1 cellular context compared by ENCODE assay signal in genomic region chr4:3955361-3956164, GRCh38.
TF ChIP-seq lines count a peak whose summit lies in the region.
"Not testable (repeated sequence)": the region's sequence is repeated elsewhere in the genome, so short reads cannot be mapped to it uniquely, and the experiment has no call there.

No MANE protein-coding gene starts in this region.

TF ChIP-seq in HepG2, 621 proteins besides CTCF, POLR2A, EP300 and RAD21 (continued from another document):
- TF ChIP-seq GABPA (IDR thresholded peaks at IDR 0.05; ENCODE audit: low read depth, low read length) (peak; percentile 37), GABPA (CRISPR knock-in tag; IDR thresholded peaks at IDR 0.05; ENCODE audit: low read depth) (peak; percentile 61), CBFB (CRISPR knock-in tag; IDR thresholded peaks at IDR 0.05) (0 out of 2 replicates have a peak, but pooled peaks have one; percentile 39), SAP130 (CRISPR knock-in tag; IDR thresholded peaks at IDR 0.05; ENCODE audit: low read depth) (peak; percentile 75), SP4 (CRISPR knock-in tag; IDR thresholded peaks at IDR 0.05) (peak; percentile 73), NONO (CRISPR knock-in tag; conservative IDR thresholded peaks at IDR 0.05) (peak; percentile 70), CREB1 (CRISPR knock-in tag; IDR thresholded peaks at IDR 0.05) (peak; percentile 57), PHF8 (CRISPR knock-in tag; IDR thresholded peaks at IDR 0.05) (peak; percentile 66; the same call in 1 of the 2 replicates), HDAC1 (CRISPR knock-in tag; IDR thresholded peaks at IDR 0.05) (peak; percentile 68), MAX (IDR thresholded peaks at IDR 0.05) (peak; percentile 40), SALL1 (CRISPR knock-in tag; IDR thresholded peaks at IDR 0.05) (0 out of 2 replicates have a peak, but pooled peaks have one; percentile 8), ZFY (CRISPR knock-in tag; IDR thresholded peaks at IDR 0.05) (peak; percentile 39; the same call in 1 of the 2 replicates), RBFOX2 (IDR thresholded peaks at IDR 0.05; ENCODE audit: low read depth, low read length) (peak; percentile 11), ZNF792 (CRISPR knock-in tag; IDR thresholded peaks at IDR 0.05) (0 out of 2 replicates have a peak, but pooled peaks have one; percentile 19), YY1 (IDR thresholded peaks at IDR 0.05; ENCODE audit: insufficient read depth, insufficient replicate concordance, low read depth, low read length) (peak; percentile 85), TAF1 (CRISPR knock-in tag; IDR thresholded peaks at IDR 0.05) (peak; percentile 64; the same call in 1 of the 2 replicates), GATAD1 (CRISPR knock-in tag; IDR thresholded peaks at IDR 0.05) (peak; percentile 67; the same call in 1 of the 2 replicates), MXD4 (CRISPR knock-in tag; IDR thresholded peaks at IDR 0.05) (peak; percentile 32; the same call in 1 of the 2 replicates), ELF1 (CRISPR knock-in tag; IDR thresholded peaks at IDR 0.05) (peak; percentile 59; the same call in 1 of the 2 replicates), NFYB (CRISPR knock-in tag; IDR thresholded peaks at IDR 0.05) (peak; percentile 42; the same call in 1 of the 2 replicates), ZNF501 (CRISPR knock-in tag; IDR thresholded peaks at IDR 0.05) (0 out of 2 replicates have a peak, but pooled peaks have one; percentile 21), DR1 (CRISPR knock-in tag; IDR thresholded peaks at IDR 0.05) (0 out of 2 replicates have a peak, but pooled peaks have one; percentile 4), ARNTL (CRISPR knock-in tag; IDR thresholded peaks at IDR 0.05) (peak; percentile 85), SIN3A (IDR thresholded peaks at IDR 0.05; ENCODE audit: borderline replicate concordance, low read depth, low read length) (peak; percentile 45; the same call in 1 of the 2 replicates), CREM (IDR thresholded peaks at IDR 0.05) (peak; percentile 31), HNRNPK (IDR thresholded peaks at IDR 0.05; ENCODE audit: low read depth, low read length, poor library complexity, severe bottlenecking) (peak; percentile 74), RFX3 (CRISPR knock-in tag; IDR thresholded peaks at IDR 0.05) (peak; percentile 84), SP2 (CRISPR knock-in tag; IDR thresholded peaks at IDR 0.05) (peak; percentile 66), ZNF607 (CRISPR knock-in tag; IDR thresholded peaks at IDR 0.05; ENCODE audit: borderline replicate concordance) (0 out of 2 replicates have a peak, but pooled peaks have one; percentile 33), MXI1 (IDR thresholded peaks at IDR 0.05; ENCODE audit: borderline replicate concordance, low read depth, low read length) (peak; percentile 85), CHD2 (IDR thresholded peaks at IDR 0.05; ENCODE audit: low read depth, low read length) (0 out of 2 replicates have a peak, but pooled peaks have one; percentile 32), PHF20 (CRISPR knock-in tag; IDR thresholded peaks at IDR 0.05) (0 out of 2 replicates have a peak, but pooled peaks have one; percentile 22), SP5 (CRISPR knock-in tag; IDR thresholded peaks at IDR 0.05; ENCODE audit: borderline replicate concordance, low read depth) (peak; percentile 47; the same call in 1 of the 2 replicates), ARNT2 (CRISPR knock-in tag; IDR thresholded peaks at IDR 0.05; ENCODE audit: low read depth) (0 out of 2 replicates have a peak, but pooled peaks have one; percentile 14), MYC (CRISPR knock-in tag; IDR thresholded peaks at IDR 0.05; ENCODE audit: borderline replicate concordance) (peak; percentile 23; the same call in 1 of the 2 replicates), KDM5B (CRISPR knock-in tag; IDR thresholded peaks at IDR 0.05; ENCODE audit: borderline replicate concordance) (0 out of 2 replicates have a peak, but pooled peaks have one; percentile 12), ZFX (CRISPR knock-in tag; IDR thresholded peaks at IDR 0.05; ENCODE audit: low read depth) (peak; percentile 61; the same call in 1 of the 2 replicates), SP1 (CRISPR knock-in tag; IDR thresholded peaks at IDR 0.05) (peak; percentile 60; the same call in 1 of the 2 replicates), RARA (CRISPR knock-in tag; IDR thresholded peaks at IDR 0.05) (0 out of 2 replicates have a peak, but pooled peaks have one; percentile 4), BHLHE40 (IDR thresholded peaks at IDR 0.05; ENCODE audit: low read length) (0 out of 2 replicates have a peak, but pooled peaks have one; percentile 32), GABPB1 (CRISPR knock-in tag; IDR thresholded peaks at IDR 0.05) (peak; percentile 81)
- TF ChIP-seq NONO (IDR thresholded peaks at IDR 0.05); CREB1 (IDR thresholded peaks at IDR 0.05); CREM (CRISPR knock-in tag; IDR thresholded peaks at IDR 0.05); SP1 (IDR thresholded peaks at IDR 0.05): not testable (repeated sequence)
- TF ChIP-seq, protein P1, sequence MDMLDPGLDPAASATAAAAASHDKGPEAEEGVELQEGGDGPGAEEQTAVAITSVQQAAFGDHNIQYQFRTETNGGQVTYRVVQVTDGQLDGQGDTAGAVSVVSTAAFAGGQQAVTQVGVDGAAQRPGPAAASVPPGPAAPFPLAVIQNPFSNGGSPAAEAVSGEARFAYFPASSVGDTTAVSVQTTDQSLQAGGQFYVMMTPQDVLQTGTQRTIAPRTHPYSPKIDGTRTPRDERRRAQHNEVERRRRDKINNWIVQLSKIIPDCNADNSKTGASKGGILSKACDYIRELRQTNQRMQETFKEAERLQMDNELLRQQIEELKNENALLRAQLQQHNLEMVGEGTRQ (IDR thresholded peaks at IDR 0.05; ENCODE audit: low read depth, low read length): 0 out of 2 replicates have a peak, but pooled peaks have one; percentile 25
- TF ChIP-seq, protein P1 (CRISPR knock-in tag; IDR thresholded peaks at IDR 0.05; ENCODE audit: borderline replicate concordance): peak; percentile 49; the same call in 1 of the 2 replicates
- TF ChIP-seq, protein P2, sequence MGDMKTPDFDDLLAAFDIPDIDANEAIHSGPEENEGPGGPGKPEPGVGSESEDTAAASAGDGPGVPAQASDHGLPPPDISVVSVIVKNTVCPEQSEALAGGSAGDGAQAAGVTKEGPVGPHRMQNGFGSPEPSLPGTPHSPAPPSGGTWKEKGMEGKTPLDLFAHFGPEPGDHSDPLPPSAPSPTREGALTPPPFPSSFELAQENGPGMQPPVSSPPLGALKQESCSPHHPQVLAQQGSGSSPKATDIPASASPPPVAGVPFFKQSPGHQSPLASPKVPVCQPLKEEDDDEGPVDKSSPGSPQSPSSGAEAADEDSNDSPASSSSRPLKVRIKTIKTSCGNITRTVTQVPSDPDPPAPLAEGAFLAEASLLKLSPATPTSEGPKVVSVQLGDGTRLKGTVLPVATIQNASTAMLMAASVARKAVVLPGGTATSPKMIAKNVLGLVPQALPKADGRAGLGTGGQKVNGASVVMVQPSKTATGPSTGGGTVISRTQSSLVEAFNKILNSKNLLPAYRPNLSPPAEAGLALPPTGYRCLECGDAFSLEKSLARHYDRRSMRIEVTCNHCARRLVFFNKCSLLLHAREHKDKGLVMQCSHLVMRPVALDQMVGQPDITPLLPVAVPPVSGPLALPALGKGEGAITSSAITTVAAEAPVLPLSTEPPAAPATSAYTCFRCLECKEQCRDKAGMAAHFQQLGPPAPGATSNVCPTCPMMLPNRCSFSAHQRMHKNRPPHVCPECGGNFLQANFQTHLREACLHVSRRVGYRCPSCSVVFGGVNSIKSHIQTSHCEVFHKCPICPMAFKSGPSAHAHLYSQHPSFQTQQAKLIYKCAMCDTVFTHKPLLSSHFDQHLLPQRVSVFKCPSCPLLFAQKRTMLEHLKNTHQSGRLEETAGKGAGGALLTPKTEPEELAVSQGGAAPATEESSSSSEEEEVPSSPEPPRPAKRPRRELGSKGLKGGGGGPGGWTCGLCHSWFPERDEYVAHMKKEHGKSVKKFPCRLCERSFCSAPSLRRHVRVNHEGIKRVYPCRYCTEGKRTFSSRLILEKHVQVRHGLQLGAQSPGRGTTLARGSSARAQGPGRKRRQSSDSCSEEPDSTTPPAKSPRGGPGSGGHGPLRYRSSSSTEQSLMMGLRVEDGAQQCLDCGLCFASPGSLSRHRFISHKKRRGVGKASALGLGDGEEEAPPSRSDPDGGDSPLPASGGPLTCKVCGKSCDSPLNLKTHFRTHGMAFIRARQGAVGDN (CRISPR knock-in tag; IDR thresholded peaks at IDR 0.05): peak; percentile 63; the same call in 1 of the 2 replicates
- TF ChIP-seq, protein P3, sequence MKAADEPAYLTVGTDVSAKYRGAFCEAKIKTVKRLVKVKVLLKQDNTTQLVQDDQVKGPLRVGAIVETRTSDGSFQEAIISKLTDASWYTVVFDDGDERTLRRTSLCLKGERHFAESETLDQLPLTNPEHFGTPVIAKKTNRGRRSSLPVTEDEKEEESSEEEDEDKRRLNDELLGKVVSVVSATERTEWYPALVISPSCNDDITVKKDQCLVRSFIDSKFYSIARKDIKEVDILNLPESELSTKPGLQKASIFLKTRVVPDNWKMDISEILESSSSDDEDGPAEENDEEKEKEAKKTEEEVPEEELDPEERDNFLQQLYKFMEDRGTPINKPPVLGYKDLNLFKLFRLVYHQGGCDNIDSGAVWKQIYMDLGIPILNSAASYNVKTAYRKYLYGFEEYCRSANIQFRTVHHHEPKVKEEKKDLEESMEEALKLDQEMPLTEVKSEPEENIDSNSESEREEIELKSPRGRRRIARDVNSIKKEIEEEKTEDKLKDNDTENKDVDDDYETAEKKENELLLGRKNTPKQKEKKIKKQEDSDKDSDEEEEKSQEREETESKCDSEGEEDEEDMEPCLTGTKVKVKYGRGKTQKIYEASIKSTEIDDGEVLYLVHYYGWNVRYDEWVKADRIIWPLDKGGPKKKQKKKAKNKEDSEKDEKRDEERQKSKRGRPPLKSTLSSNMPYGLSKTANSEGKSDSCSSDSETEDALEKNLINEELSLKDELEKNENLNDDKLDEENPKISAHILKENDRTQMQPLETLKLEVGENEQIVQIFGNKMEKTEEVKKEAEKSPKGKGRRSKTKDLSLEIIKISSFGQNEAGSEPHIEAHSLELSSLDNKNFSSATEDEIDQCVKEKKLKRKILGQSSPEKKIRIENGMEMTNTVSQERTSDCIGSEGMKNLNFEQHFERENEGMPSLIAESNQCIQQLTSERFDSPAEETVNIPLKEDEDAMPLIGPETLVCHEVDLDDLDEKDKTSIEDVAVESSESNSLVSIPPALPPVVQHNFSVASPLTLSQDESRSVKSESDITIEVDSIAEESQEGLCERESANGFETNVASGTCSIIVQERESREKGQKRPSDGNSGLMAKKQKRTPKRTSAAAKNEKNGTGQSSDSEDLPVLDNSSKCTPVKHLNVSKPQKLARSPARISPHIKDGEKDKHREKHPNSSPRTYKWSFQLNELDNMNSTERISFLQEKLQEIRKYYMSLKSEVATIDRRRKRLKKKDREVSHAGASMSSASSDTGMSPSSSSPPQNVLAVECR (CRISPR knock-in tag; IDR thresholded peaks at IDR 0.05; ENCODE audit: borderline replicate concordance): peak; percentile 65; the same call in 1 of the 2 replicates
- TF ChIP-seq, protein P4, sequence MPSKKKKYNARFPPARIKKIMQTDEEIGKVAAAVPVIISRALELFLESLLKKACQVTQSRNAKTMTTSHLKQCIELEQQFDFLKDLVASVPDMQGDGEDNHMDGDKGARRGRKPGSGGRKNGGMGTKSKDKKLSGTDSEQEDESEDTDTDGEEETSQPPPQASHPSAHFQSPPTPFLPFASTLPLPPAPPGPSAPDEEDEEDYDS (CRISPR knock-in tag; IDR thresholded peaks at IDR 0.05): peak; percentile 11; the same call in 1 of the 2 replicates
- TF ChIP-seq, protein P5, sequence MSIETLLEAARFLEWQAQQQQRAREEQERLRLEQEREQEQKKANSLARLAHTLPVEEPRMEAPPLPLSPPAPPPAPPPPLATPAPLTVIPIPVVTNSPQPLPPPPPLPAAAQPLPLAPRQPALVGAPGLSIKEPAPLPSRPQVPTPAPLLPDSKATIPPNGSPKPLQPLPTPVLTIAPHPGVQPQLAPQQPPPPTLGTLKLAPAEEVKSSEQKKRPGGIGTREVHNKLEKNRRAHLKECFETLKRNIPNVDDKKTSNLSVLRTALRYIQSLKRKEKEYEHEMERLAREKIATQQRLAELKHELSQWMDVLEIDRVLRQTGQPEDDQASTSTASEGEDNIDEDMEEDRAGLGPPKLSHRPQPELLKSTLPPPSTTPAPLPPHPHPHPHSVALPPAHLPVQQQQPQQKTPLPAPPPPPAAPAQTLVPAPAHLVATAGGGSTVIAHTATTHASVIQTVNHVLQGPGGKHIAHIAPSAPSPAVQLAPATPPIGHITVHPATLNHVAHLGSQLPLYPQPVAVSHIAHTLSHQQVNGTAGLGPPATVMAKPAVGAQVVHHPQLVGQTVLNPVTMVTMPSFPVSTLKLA (IDR thresholded peaks at IDR 0.05): peak; percentile 43; the same call in 1 of the 2 replicates
